In genomic region chr12:121976950-121977349, GRCh38 we compare ENCODE assay signal across 22 cellular contexts.
"Had no signal": no experiment of that assay in that cellular context is flagged by ENCODE, and none has a peak within 500 bp of the region (broad histone marks: within the 10 kb centered on the region; RNA-seq: fewer than 3 reads in every experiment).

No MANE protein-coding gene starts in this region.

- ATAC-seq: HepG2, Panc1, PC-3, SK-N-SH treated with all-trans-retinoic acid at 6 μM for 48 hours had no signal

- DNase-seq: IMR-90; Karpas-422; KG1; MG63; NCI-H1092; NCI-H1105 treated with DMSO at 0.1 percent for 48 hours; NCI-H1417 treated with DMSO at 0.1 percent for 48 hours; NCI-H146; NCI-H187 treated with DMSO at 0.1 percent for 48 hours; NCI-H2029 treated with DMSO at 0.1 percent for 48 hours; NCI-H226; NCI-H446; NCI-H510A; NCI-H524 treated with DMSO at 0.1 percent for 48 hours; NCI-H774; NK-92 treated with Interleukin-12 subunit alpha and Interleukin-12 subunit beta, amount 100 ng/mL, for 24 hours; PC-3; SJCRH30; T-helper 1 cell had no signal

- FAIRE-seq: HepG2 had no signal
